ENCODE assay signal across 21 cellular contexts in genomic region chr5:26872337-26872736, GRCh38.
"Had no signal": no experiment of that assay in that cellular context is flagged by ENCODE, and none has a peak within 500 bp of the region (broad histone marks: within the 10 kb centered on the region; RNA-seq: fewer than 3 reads in every experiment).

No MANE protein-coding gene starts in this region.

- H3K4me2 ChIP-seq: hepatocyte had no signal

- DNase-seq: dermis blood vessel endothelial cell; esophagus squamous epithelium; foreskin fibroblast; kidney; left cardiac atrium; left ventricle myocardium inferior; lower lobe of right lung; mesenchymal stem cell; midbrain; naive B cell; right lobe of liver; stimulated activated CD4-positive, alpha-beta T cell treated with anti-CD3 and anti-CD28 coated beads, Interleukin-4, amount 100 ng/mL, for 1 hour; stimulated activated CD8-positive, alpha-beta memory T cell treated with anti-CD3 and anti-CD28 coated beads, Interleukin-4, amount 100 ng/mL, for 48 hours; stimulated activated naive CD8-positive, alpha-beta T cell treated with anti-CD3 and anti-CD28 coated beads, Interleukin-15, Interleukin-2, amounts not matched to agents 100 U/mL and 50 U/mL, for 24 hours; thyroid gland had no signal

- H3K27ac ChIP-seq: esophagus squamous epithelium, hepatocyte, left ventricle myocardium inferior, lower lobe of right lung, parathyroid adenoma, prostate gland, right lobe of liver, suprapubic skin, thyroid gland had no signal

- H3K4me3 ChIP-seq: esophagus squamous epithelium, hepatocyte, left ventricle myocardium inferior, lower lobe of right lung, prostate gland, right lobe of liver, suprapubic skin, thyroid gland had no signal

- H3K4me1 ChIP-seq: esophagus squamous epithelium, left ventricle myocardium inferior, lower lobe of right lung, parathyroid adenoma, prostate gland, right lobe of liver, suprapubic skin, thyroid gland had no signal

- H3K36me3 ChIP-seq: esophagus squamous epithelium, left ventricle myocardium inferior, lower lobe of right lung, prostate gland, right lobe of liver, suprapubic skin, thyroid gland had no signal

- ATAC-seq: left cardiac atrium; lower lobe of right lung; right lobe of liver; stimulated activated effector memory CD8-positive, alpha-beta T cell treated with anti-CD3 and anti-CD28 coated beads, Interleukin-12 subunit alpha, Interleukin-12 subunit beta, amount 100 ng/mL, for 72 hours; stimulated activated naive CD8-positive, alpha-beta T cell treated with anti-CD3 and anti-CD28 coated beads, Interleukin-15, Interleukin-2, amounts not matched to agents 100 U/mL and 50 U/mL, for 24 hours had no signal

- H3K9ac ChIP-seq: parathyroid adenoma had no signal

- H3K27me3 ChIP-seq: esophagus squamous epithelium, hepatocyte, right lobe of liver, suprapubic skin, thyroid gland had no signal

- FAIRE-seq: kidney, urothelium cell line had no signal

- H2AFZ ChIP-seq: hepatocyte, parathyroid adenoma had no signal

- H3K79me2 ChIP-seq: hepatocyte, parathyroid adenoma had no signal
